In the genomic region with DNA sequence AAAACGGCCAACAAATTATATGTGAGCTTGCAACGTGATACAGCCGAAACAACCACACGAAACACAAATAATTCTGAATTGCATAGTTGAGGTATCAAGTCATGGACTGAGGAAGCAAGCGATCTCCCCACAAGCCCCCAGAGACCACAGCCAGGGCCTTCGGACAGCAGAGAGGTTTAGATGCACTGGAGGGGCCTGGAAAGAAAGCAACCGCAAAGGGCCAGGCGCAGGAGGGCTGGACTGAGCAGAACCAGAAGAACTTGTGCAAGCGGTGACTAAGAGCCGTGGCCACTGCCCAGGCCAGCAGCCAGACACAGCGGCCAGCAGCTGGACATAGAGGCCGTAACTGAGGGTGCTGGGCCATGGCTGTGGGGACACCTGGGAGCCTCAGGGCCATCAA, we compare ENCODE assay signal across 13 cellular contexts.
A peak's percentile ranks its signal among the peaks of the same experiment; 100 is the strongest.
DNase-seq lines count a peak whose midpoint lies in the region; ATAC-seq and TF ChIP-seq lines count a peak whose summit lies in the region.
"Had no signal": no experiment of that assay in that cellular context is flagged by ENCODE, and none has a peak within 500 bp of the region (broad histone marks: within the 10 kb centered on the region; RNA-seq: fewer than 3 reads in every experiment).

No MANE protein-coding gene starts in this region.

- no peaks in the 10 kb centered on the region for H3K36me3 ChIP-seq in brain microvascular endothelial cell (replicated peaks)
- H3K36me3 ChIP-seq in right atrium auricular region, result no peaks in the 10 kb centered on the region
- H3K36me3 ChIP-seq in sigmoid colon, result no peaks in the 10 kb centered on the region

- TF ChIP-seq POLR2A in sigmoid colon (IDR thresholded peaks at IDR 0.05), result no peak

- no peak overlapping the region for H3K4me3 ChIP-seq in AG10803 (ENCODE audit: low read length)
- H3K4me3 ChIP-seq in brain microvascular endothelial cell (ENCODE audit: low read depth, low read length), result no peak overlapping the region
- no peak overlapping the region for H3K4me3 ChIP-seq in right atrium auricular region
- H3K4me3 ChIP-seq in sigmoid colon, result no peak overlapping the region

- WGBS in sigmoid colon, 2 donors, result 84 to 86% methylated on average over 12 of the region's 12 CpGs

- intact Hi-C loops in sigmoid colon (cut with DNase I), result no loop called here

- H3K9me3 ChIP-seq in right atrium auricular region (no peaks in the 10 kb centered on the region), sigmoid colon (no peaks in the 10 kb centered on the region)

- peak overlapping the region; percentile 64 for H3K27ac ChIP-seq in brain microvascular endothelial cell
- H3K27ac ChIP-seq in right atrium auricular region, result peak overlapping the region; percentile 37 to 68
- no peak overlapping the region for H3K27ac ChIP-seq in sigmoid colon
- H3K27ac ChIP-seq: VCaP had no signal

- ATAC-seq in GM21447 (IDR thresholded peaks at IDR 0.05; ENCODE audit: unreplicated experiment) (no peak), HG02840 (IDR thresholded peaks at IDR 0.05; ENCODE audit: low FRiP score, unreplicated experiment) (no peak), GM18502 (IDR thresholded peaks at IDR 0.05; ENCODE audit: poor library complexity, unreplicated experiment) (no peak)

- H3K27me3 ChIP-seq in brain microvascular endothelial cell (replicated peaks), result no peaks in the 10 kb centered on the region
- H3K27me3 ChIP-seq in right atrium auricular region, result no peaks in the 10 kb centered on the region
- no peaks in the 10 kb centered on the region for H3K27me3 ChIP-seq in sigmoid colon

- DNase-seq in AG10803 (ENCODE audit: low read depth), result peak; percentile 90
- peak; percentile 95 for DNase-seq in brain microvascular endothelial cell
- DNase-seq in right atrium auricular region (ENCODE audit: low spot score), result peak; percentile 92
- DNase-seq in sigmoid colon, result peak; percentile 84
- DNase-seq in NCI-H1694 treated with DMSO at 0.1 percent for 48 hours (lab: John Stamatoyannopoulos, UW), result no peak
- DNase-seq: DMS53; effector memory CD4-positive, alpha-beta T cell; NCI-H187; stimulated activated CD4-positive, alpha-beta T cell treated with anti-CD3 and anti-CD28 coated beads, Interleukin-12 subunit alpha, Interleukin-12 subunit beta, amount 100 ng/mL, for 4 hours had no signal

- TF ChIP-seq EP300 in sigmoid colon (IDR thresholded peaks at IDR 0.05), result no peak

- TF ChIP-seq CTCF in AG10803 (conservative IDR thresholded peaks at IDR 0.05; ENCODE audit: low read length), result no peak
- TF ChIP-seq CTCF in brain microvascular endothelial cell (IDR thresholded peaks at IDR 0.05; ENCODE audit: low read depth, low read length, missing control alignments), result no peak
- no peak for TF ChIP-seq CTCF in right atrium auricular region (IDR thresholded peaks at IDR 0.05)
- TF ChIP-seq CTCF in sigmoid colon (IDR thresholded peaks at IDR 0.05), result no peak

- peaks cover 0 to 12% of the 10 kb centered on the region in 2 donors for H3K4me1 ChIP-seq in right atrium auricular region
- no peaks in the 10 kb centered on the region for H3K4me1 ChIP-seq in sigmoid colon

- in situ Hi-C loops in brain microvascular endothelial cell (cut with HindIII; ENCODE audit: low pct_ligation_motif_present, low sequenced_read_pairs), result no loop called here

Comparison
In these comparisons a context has a peak if more than half of its experiments do, and no peak if none do; other contexts are left out.
1. H3K27ac ChIP-seq: peak in brain microvascular endothelial cell (single experiment) and right atrium auricular region (2 of 2); none in sigmoid colon (0 of 4).